Comparison of ENCODE assay signal across 8 cellular contexts in the genomic region with DNA sequence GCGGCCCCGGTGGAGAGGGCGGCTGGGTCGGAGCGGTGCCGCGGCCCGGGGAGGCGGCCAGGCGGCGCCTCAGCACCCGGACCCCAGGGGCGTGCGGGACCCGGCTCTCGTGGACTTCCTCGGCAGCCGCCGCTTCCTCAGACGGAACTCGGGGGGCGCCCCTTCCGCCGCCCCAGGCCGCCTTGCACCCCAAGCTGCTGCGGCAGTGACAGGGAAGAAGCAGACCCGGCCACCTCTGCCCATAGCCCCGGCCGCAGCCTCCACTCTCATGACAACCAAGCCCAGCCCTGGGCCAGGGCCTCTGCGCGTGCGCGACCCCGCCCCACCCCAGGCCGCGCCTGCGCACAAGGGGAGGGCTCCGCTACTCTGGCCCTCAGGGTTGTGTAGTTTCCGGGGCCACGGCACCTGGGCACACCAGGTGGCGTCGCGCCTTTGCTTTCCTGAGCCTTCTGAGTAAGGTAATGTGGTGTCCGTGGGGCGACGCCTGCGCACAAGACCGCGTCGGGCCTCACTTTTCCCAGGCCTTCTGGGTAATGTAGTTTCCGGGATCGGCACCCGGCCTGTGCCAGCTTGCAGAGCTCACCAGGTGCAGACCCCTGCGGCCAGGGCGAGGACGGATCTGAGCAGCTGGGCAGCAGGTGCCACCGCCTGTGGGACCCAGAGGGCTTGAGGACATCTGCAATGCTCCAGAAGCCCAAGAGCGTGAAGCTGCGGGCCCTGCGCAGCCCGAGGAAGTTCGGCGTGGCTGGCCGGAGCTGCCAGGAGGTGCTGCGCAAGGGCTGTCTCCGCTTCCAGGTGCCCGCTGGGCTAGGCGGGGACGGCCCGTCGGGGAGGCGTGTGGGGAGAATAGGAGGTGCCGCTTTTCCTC. TPM values are rescaled to one million over a fixed set of nuclear protein-coding genes. Genes with fewer than 3 reads are reported as not detected.
A peak's percentile ranks its signal among the peaks of the same experiment; 100 is the strongest.
DNase-seq lines count a peak whose midpoint lies in the region; TF ChIP-seq lines count a peak whose summit lies in the region.

TSS of gene CEP104 (minus strand) at position 289 of the 868 bp plus-strand sequence. CDS start 4,804 bp downstream, outside the sequence.
A gene with protein sequence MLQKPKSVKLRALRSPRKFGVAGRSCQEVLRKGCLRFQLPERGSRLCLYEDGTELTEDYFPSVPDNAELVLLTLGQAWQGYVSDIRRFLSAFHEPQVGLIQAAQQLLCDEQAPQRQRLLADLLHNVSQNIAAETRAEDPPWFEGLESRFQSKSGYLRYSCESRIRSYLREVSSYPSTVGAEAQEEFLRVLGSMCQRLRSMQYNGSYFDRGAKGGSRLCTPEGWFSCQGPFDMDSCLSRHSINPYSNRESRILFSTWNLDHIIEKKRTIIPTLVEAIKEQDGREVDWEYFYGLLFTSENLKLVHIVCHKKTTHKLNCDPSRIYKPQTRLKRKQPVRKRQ (plus strand): TSS at position 554 of the 868 bp plus-strand sequence. CDS start 128 bp downstream, at position 682.

- H3K27me3 ChIP-seq in MM.1S (replicated peaks; ENCODE audit: insufficient read depth, low read length) (no peaks in the 10 kb centered on the region), suprapubic skin (no peaks in the 10 kb centered on the region)

- H3K4me3 Mint-ChIP-seq in activated naive CD4-positive, alpha-beta T cell treated with anti-CD3 and anti-CD28 coated beads for 36 hours, result peak within 1 kb of the TSS; percentile 95

- TF ChIP-seq POLR2A in suprapubic skin (IDR thresholded peaks at IDR 0.05), result peak in 1 of 2 donors; percentile 22

- H3K27me3 Mint-ChIP-seq in activated naive CD4-positive, alpha-beta T cell treated with anti-CD3 and anti-CD28 coated beads for 36 hours (ENCODE audit: low read depth), result no peaks in the 10 kb centered on the region

- H3K27ac Mint-ChIP-seq in activated naive CD4-positive, alpha-beta T cell treated with anti-CD3 and anti-CD28 coated beads for 36 hours, result peak within 1 kb of the TSS; percentile 82

- TF ChIP-seq CTCF in MM.1S (IDR thresholded peaks at IDR 0.05; ENCODE audit: low read length) (peak; percentile 50), suprapubic skin (IDR thresholded peaks at IDR 0.05) (peak in 1 of 2 donors; percentile 36)

- H3K27ac ChIP-seq in MM.1S (ENCODE audit: low read length), result peak within 1 kb of the TSS; percentile 50; the same call in 1 of the 2 replicates
- peak within 1 kb of the TSS; percentile 88 for H3K27ac ChIP-seq in suprapubic skin

- H3K36me3 Mint-ChIP-seq in activated naive CD4-positive, alpha-beta T cell treated with anti-CD3 and anti-CD28 coated beads for 36 hours (ENCODE audit: low read depth), result peaks cover 4% of the 10 kb centered on the region

- H3K36me3 ChIP-seq in MM.1S (replicated peaks; ENCODE audit: insufficient read depth, low read length), result no peaks in the 10 kb centered on the region
- peaks cover under 1% of the 10 kb centered on the region for H3K36me3 ChIP-seq in suprapubic skin

- H3K4me2 ChIP-seq in MM.1S (ENCODE audit: low read depth, low read length), result peak within 1 kb of the TSS; percentile 96

- intact Hi-C loops in activated naive CD4-positive, alpha-beta T cell treated with anti-CD3 and anti-CD28 coated beads for 36 hours (cut with micrococcal nuclease), result loop anchor here (1.0 kb wide), 4 partner anchors 43 to 207 kb away; partner anchors contain the start of genes C1orf174, LRRC47, SMIM1 and WRAP73

- H3K9me3 Mint-ChIP-seq in activated naive CD4-positive, alpha-beta T cell treated with anti-CD3 and anti-CD28 coated beads for 36 hours, result no peaks in the 10 kb centered on the region

- peak; percentile 90 for DNase-seq in GF-D8 (lab: John Stamatoyannopoulos, UW)
- peak; percentile 73 for DNase-seq in HCEC 1CT
- peak; percentile 99 for DNase-seq in MM.1S
- peak; percentile 91 for DNase-seq in SK-MEL-5 (ENCODE audit: low read depth, low spot score)
- DNase-seq in activated naive CD4-positive, alpha-beta T cell treated with anti-CD3 and anti-CD28 coated beads for 36 hours, result peak; percentile 97
- peak; percentile 100 for DNase-seq in germinal center (ENCODE audit: low spot score)
- DNase-seq in non-pigmented ciliary epithelial cell (ENCODE audit: low read depth), result peak; percentile 18
- DNase-seq in suprapubic skin (ENCODE audit: low spot score in 2 of 2), result peak; percentile 93

- CTCF ChIA-PET in activated naive CD4-positive, alpha-beta T cell treated with anti-CD3 and anti-CD28 coated beads for 36 hours (lab: Charles Lee), result interaction anchor here (0.6 to 1.5 kb wide), 6 partner anchors 8 to 1493 kb away, joined by 3 to 7 read pairs (median 4); partner anchors contain the start of gene C1orf174

- H3K9ac ChIP-seq in MM.1S (ENCODE audit: low read length), result peak within 1 kb of the TSS; percentile 67

- peaks cover 7% of the 10 kb centered on the region; the same call in 1 of the 2 replicates for H3K4me1 ChIP-seq in MM.1S (ENCODE audit: low read length)
- peaks cover 26% of the 10 kb centered on the region for H3K4me1 ChIP-seq in suprapubic skin

- peaks cover 29% of the 10 kb centered on the region for H3K4me1 Mint-ChIP-seq in activated naive CD4-positive, alpha-beta T cell treated with anti-CD3 and anti-CD28 coated beads for 36 hours (ENCODE audit: low read depth)

- peak within 1 kb of the TSS; percentile 80 for H2AFZ ChIP-seq in MM.1S (ENCODE audit: low read length)

- H3F3A ChIP-seq in MM.1S (ENCODE audit: insufficient read depth, low read length), result peaks cover 5% of the 10 kb centered on the region; the same call in 1 of the 2 replicates

- no peaks in the 10 kb centered on the region for H3K9me2 ChIP-seq in MM.1S (replicated peaks; ENCODE audit: insufficient read depth, low read length)

- H3K9me3 ChIP-seq in MM.1S (replicated peaks; ENCODE audit: insufficient read depth, low read length) (no peaks in the 10 kb centered on the region), suprapubic skin (no peaks in the 10 kb centered on the region)

- no peaks in the 10 kb centered on the region for H4K20me1 ChIP-seq in MM.1S (ENCODE audit: insufficient read depth, low read length)

- H3K79me2 ChIP-seq in MM.1S (ENCODE audit: low read length), result peaks cover 56% of the 10 kb centered on the region

- TF ChIP-seq EP300 in suprapubic skin (IDR thresholded peaks at IDR 0.05), result no peak

- WGBS in suprapubic skin, result 1% methylated on average over 13 of the region's 73 CpGs

- H3K4me3 ChIP-seq in MM.1S (ENCODE audit: low read length) (peak within 1 kb of the TSS; percentile 80), suprapubic skin (peak within 1 kb of the TSS; percentile 75)

- in situ Hi-C loops in SK-MEL-5 (cut with HindIII; ENCODE audit: low pct_unique_long_range_greater_than_20kb, low sequenced_read_pairs), result no loop called here

RNA-seq across cellular contexts. Expression of gene CEP104, which starts in this region (rescaled TPM):
- total RNA-seq in SK-MEL-5 (2014; rRNA removed; shearing (Covaris generic)), result 10.6 and 19.6 TPM in 2 replicates
- 28.0 and 29.6 TPM in 2 replicates for polyA plus RNA-seq in SK-MEL-5 (2015; cell fraction: cytosol; rRNA removed)
- polyA plus RNA-seq in SK-MEL-5 (2015; cell fraction: nucleus; rRNA removed), result 25.5 and 63.9 TPM in 2 replicates
- total RNA-seq in activated naive CD4-positive, alpha-beta T cell treated with anti-CD3 and anti-CD28 coated beads for 36 hours, result 10 to 100 TPM; 25.4 to 27.3 TPM
- total RNA-seq in suprapubic skin, result 10 to 100 TPM; 16.1 to 56.7 (median 39.6) TPM

RNA-seq across cellular contexts. Expression of the second gene that starts in this region (rescaled TPM):
- total RNA-seq in SK-MEL-5 (2014; rRNA removed; shearing (Covaris generic)), result 8.0 and 10.0 TPM in 2 replicates
- 10.1 and 12.6 TPM in 2 replicates for polyA plus RNA-seq in SK-MEL-5 (2015; cell fraction: cytosol; rRNA removed)
- polyA plus RNA-seq in SK-MEL-5 (2015; cell fraction: nucleus; rRNA removed), result 31.4 and 36.7 TPM in 2 replicates
- 1 to 10 TPM; 6.3 to 6.5 TPM for total RNA-seq in activated naive CD4-positive, alpha-beta T cell treated with anti-CD3 and anti-CD28 coated beads for 36 hours
- total RNA-seq in suprapubic skin, result 1 to 10 TPM; 2.7 to 6.8 (median 4.2) TPM

Comparison
In these comparisons a context has a peak if more than half of its experiments do, and no peak if none do; other contexts are left out.
1. Peak in every context shown above with its lines: DNase-seq, H3K4me3 ChIP-seq and H3K27ac ChIP-seq.
2. DNase-seq: peak in every context shown above with its lines; median percentile 100 in germinal center; 99 in MM.1S; 97 in activated naive CD4-positive, alpha-beta T cell treated with anti-CD3 and anti-CD28 coated beads for 36 hours; 93 in suprapubic skin; 91 in SK-MEL-5; 90 in GF-D8; 73 in HCEC 1CT; 18 in non-pigmented ciliary epithelial cell.